In the genomic region with DNA sequence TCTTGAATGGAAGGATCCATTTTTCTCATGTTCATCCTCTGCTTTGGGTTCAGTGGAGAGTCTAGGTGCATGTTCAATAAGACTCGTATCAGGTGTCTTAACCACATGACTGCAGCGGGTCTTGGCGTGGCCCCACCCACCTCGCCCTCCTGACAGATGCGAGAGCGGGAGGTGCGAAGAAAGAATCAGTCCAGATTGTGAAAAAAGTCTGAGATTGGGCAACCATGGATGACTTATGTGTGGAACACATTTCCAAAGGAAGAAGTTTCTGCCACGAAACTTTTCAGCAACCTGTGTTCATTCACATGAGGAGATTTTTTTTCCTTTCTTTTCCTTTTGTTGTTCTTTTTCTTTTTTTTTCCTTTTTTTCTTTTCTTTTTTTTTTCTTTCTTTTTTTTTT, we compare ENCODE assay signal across 23 cellular contexts.
"Had no signal": no experiment of that assay in that cellular context is flagged by ENCODE, and none has a peak within 500 bp of the region (broad histone marks: within the 10 kb centered on the region; RNA-seq: fewer than 3 reads in every experiment).

No MANE protein-coding gene starts in this region.

- H3K27me3 Mint-ChIP-seq: activated B cell treated with CpG ODN at 0.5 μM for 24 hours; activated CD4-positive, alpha-beta memory T cell treated with anti-CD3 and anti-CD28 coated beads, Interleukin-2, amount 10 ng/mL, durations not matched to agents 7 days and 5 days; activated CD8-positive, alpha-beta memory T cell treated with anti-CD3 and anti-CD28 coated beads, Interleukin-2, amount 10 ng/mL, durations not matched to agents 7 days and 5 days; activated naive CD4-positive, alpha-beta T cell treated with anti-CD3 and anti-CD28 coated beads, Interleukin-2, amount 50 U/mL, for 24 hours; effector memory CD8-positive, alpha-beta T cell; naive thymus-derived CD4-positive, alpha-beta T cell; T-helper 17 cell had no signal

- DNase-seq: activated B cell treated with CpG ODN at 0.5 μM for 24 hours; activated CD4-positive, alpha-beta memory T cell treated with anti-CD3 and anti-CD28 coated beads, Interleukin-2, amount 10 ng/mL, durations not matched to agents 7 days and 5 days; activated CD4-positive, alpha-beta T cell treated with anti-CD3 and anti-CD28 coated beads for 48 hours; activated CD8-positive, alpha-beta memory T cell treated with anti-CD3 and anti-CD28 coated beads, Interleukin-2, amount 10 ng/mL, durations not matched to agents 7 days and 5 days; activated gamma-delta T cell treated with Interleukin-2 at 50 U/mL for 16 hours; activated T-cell treated with anti-CD3 and anti-CD28 coated beads for 4 hours; aorta; central memory CD4-positive, alpha-beta T cell; effector memory CD8-positive, alpha-beta T cell; lower lobe of right lung; naive thymus-derived CD4-positive, alpha-beta T cell; ovary; stimulated activated CD4-positive, alpha-beta T cell treated with anti-CD3 and anti-CD28 coated beads, Interleukin-4, amount 100 ng/mL, for 24 hours; stimulated activated naive CD4-positive, alpha-beta T cell treated with Interleukin-2 at 50 U/mL for 16 hours; SW 1271; T-helper 17 cell; upper lobe of left lung had no signal

- H3K27ac Mint-ChIP-seq: activated B cell treated with CpG ODN at 0.5 μM for 24 hours; activated CD4-positive, alpha-beta memory T cell treated with anti-CD3 and anti-CD28 coated beads, Interleukin-2, amount 10 ng/mL, durations not matched to agents 7 days and 5 days; activated CD8-positive, alpha-beta memory T cell treated with anti-CD3 and anti-CD28 coated beads, Interleukin-2, amount 10 ng/mL, durations not matched to agents 7 days and 5 days; activated naive CD4-positive, alpha-beta T cell treated with anti-CD3 and anti-CD28 coated beads, Interleukin-2, amount 50 U/mL, for 24 hours; T-helper 17 cell had no signal

- H3K27ac ChIP-seq: esophagus muscularis mucosa, lower lobe of right lung, ovary, prostate gland, thoracic aorta, upper lobe of left lung had no signal

- H3K9me3 Mint-ChIP-seq: activated B cell treated with CpG ODN at 0.5 μM for 24 hours; activated CD4-positive, alpha-beta memory T cell treated with anti-CD3 and anti-CD28 coated beads, Interleukin-2, amount 10 ng/mL, durations not matched to agents 7 days and 5 days; activated naive CD4-positive, alpha-beta T cell treated with anti-CD3 and anti-CD28 coated beads, Interleukin-2, amount 50 U/mL, for 24 hours; brain; effector memory CD8-positive, alpha-beta T cell; naive thymus-derived CD4-positive, alpha-beta T cell had no signal

- ATAC-seq: activated CD8-positive, alpha-beta memory T cell treated with anti-CD3 and anti-CD28 coated beads, Interleukin-2, amount 10 ng/mL, durations not matched to agents 7 days and 5 days; effector memory CD8-positive, alpha-beta T cell; left lobe of liver; lower lobe of right lung; naive thymus-derived CD4-positive, alpha-beta T cell; T-helper 17 cell had no signal

- H3K4me1 Mint-ChIP-seq: activated B cell treated with CpG ODN at 0.5 μM for 24 hours, brain, T-helper 17 cell had no signal

- H3K4me3 Mint-ChIP-seq: activated B cell treated with CpG ODN at 0.5 μM for 24 hours; activated CD4-positive, alpha-beta memory T cell treated with anti-CD3 and anti-CD28 coated beads, Interleukin-2, amount 10 ng/mL, durations not matched to agents 7 days and 5 days; activated CD8-positive, alpha-beta memory T cell treated with anti-CD3 and anti-CD28 coated beads, Interleukin-2, amount 10 ng/mL, durations not matched to agents 7 days and 5 days; activated naive CD4-positive, alpha-beta T cell treated with anti-CD3 and anti-CD28 coated beads, Interleukin-2, amount 50 U/mL, for 24 hours; brain; effector memory CD8-positive, alpha-beta T cell; naive thymus-derived CD4-positive, alpha-beta T cell; T-helper 17 cell had no signal
